16 cellular contexts compared by ENCODE assay signal in the genomic region with DNA sequence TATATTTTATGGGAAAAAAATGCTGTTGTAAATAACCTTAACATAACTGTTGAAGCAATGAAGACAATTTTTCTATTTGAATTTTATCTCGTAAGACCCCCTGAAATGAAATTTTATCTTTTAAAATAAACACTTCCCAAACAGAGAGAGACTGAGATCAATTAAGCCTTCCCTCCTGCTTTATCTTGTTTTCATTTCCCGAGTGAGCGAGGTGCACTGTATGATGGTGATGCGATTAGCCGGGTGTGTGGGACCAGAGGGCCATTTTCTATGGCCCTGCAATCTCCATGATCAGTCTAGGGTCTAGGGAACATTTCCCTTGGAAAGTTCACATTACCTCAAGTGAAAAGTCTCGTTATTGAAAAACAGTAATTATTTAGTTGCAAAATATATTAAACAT.
"Had no signal": no experiment of that assay in that cellular context is flagged by ENCODE, and none has a peak within 500 bp of the region (broad histone marks: within the 10 kb centered on the region; RNA-seq: fewer than 3 reads in every experiment).

No MANE protein-coding gene starts in this region.

- H3K36me3 Mint-ChIP-seq: stimulated activated effector memory CD8-positive, alpha-beta T cell treated with anti-CD3 and anti-CD28 coated beads, Interleukin-12 subunit alpha, Interleukin-12 subunit beta, amount 100 ng/mL, for 72 hours had no signal

- DNase-seq: activated CD4-positive, alpha-beta T cell treated with anti-CD3 and anti-CD28 coated beads for 36 hours; activated CD8-positive, alpha-beta memory T cell treated with anti-CD3 and anti-CD28 coated beads, Interleukin-2, amount 50 U/mL, for 48 hours; activated CD8-positive, alpha-beta T cell treated with anti-CD3 and anti-CD28 coated beads, Interleukin-2, amount 10 ng/mL, durations not matched to agents 7 days and 5 days; activated naive CD4-positive, alpha-beta T cell; activated naive CD8-positive, alpha-beta T cell treated with anti-CD3 and anti-CD28 coated beads, Interleukin-2, amount 50 U/mL, for 24 hours; effector CD4-positive, alpha-beta T cell; foreskin keratinocyte; pancreas; retina; T1000; WERI-Rb-1 had no signal

- H3K36me3 ChIP-seq: pancreas, tibial nerve, WERI-Rb-1 had no signal

- H3K4me3 ChIP-seq: pancreas, tibial nerve had no signal

- H3K27ac ChIP-seq: foreskin keratinocyte, pancreas, tibial nerve, WERI-Rb-1 had no signal

- H3K27ac Mint-ChIP-seq: activated CD4-positive, alpha-beta T cell treated with anti-CD3 and anti-CD28 coated beads for 36 hours; activated CD8-positive, alpha-beta T cell treated with anti-CD3 and anti-CD28 coated beads, Interleukin-2, amount 10 ng/mL, durations not matched to agents 7 days and 5 days; activated naive CD8-positive, alpha-beta T cell treated with anti-CD3 and anti-CD28 coated beads, Interleukin-2, amount 50 U/mL, for 24 hours; activated T-helper 1 cell treated with anti-CD3 and anti-CD28 coated beads, Interleukin-12 subunit alpha, Interleukin-12 subunit beta, Interleukin-2, Interleukin-4 antibody, amounts not matched to agents 30 ng/mL and 10 ng/mL and 1 ng/mL, durations not matched to agents 14 hours and 24 hours and 36 hours; stimulated activated effector memory CD8-positive, alpha-beta T cell treated with anti-CD3 and anti-CD28 coated beads, Interleukin-12 subunit alpha, Interleukin-12 subunit beta, amount 100 ng/mL, for 72 hours had no signal

- H3K9me3 ChIP-seq: pancreas, tibial nerve had no signal

- H3K27me3 Mint-ChIP-seq: activated CD4-positive, alpha-beta T cell treated with anti-CD3 and anti-CD28 coated beads for 36 hours; activated naive CD8-positive, alpha-beta T cell treated with anti-CD3 and anti-CD28 coated beads, Interleukin-2, amount 50 U/mL, for 24 hours had no signal

- H3K4me1 ChIP-seq: pancreas had no signal

- H3K9me3 Mint-ChIP-seq: activated T-helper 1 cell treated with anti-CD3 and anti-CD28 coated beads, Interleukin-12 subunit alpha, Interleukin-12 subunit beta, Interleukin-2, Interleukin-4 antibody, amounts not matched to agents 30 ng/mL and 10 ng/mL and 1 ng/mL, durations not matched to agents 14 hours and 24 hours and 36 hours had no signal

- H3K27me3 ChIP-seq: foreskin keratinocyte, tibial nerve had no signal

- ATAC-seq: activated CD4-positive, alpha-beta T cell treated with anti-CD3 and anti-CD28 coated beads for 36 hours; activated CD8-positive, alpha-beta T cell treated with anti-CD3 and anti-CD28 coated beads, Interleukin-2, amount 10 ng/mL, durations not matched to agents 7 days and 5 days; activated naive CD8-positive, alpha-beta T cell treated with anti-CD3 and anti-CD28 coated beads, Interleukin-2, amount 50 U/mL, for 24 hours; foreskin keratinocyte; pancreas; stimulated activated effector memory CD8-positive, alpha-beta T cell treated with anti-CD3 and anti-CD28 coated beads, Interleukin-12 subunit alpha, Interleukin-12 subunit beta, amount 100 ng/mL, for 72 hours had no signal

- H3K4me3 Mint-ChIP-seq: activated CD4-positive, alpha-beta T cell treated with anti-CD3 and anti-CD28 coated beads for 36 hours; activated CD8-positive, alpha-beta T cell treated with anti-CD3 and anti-CD28 coated beads, Interleukin-2, amount 10 ng/mL, durations not matched to agents 7 days and 5 days; activated naive CD8-positive, alpha-beta T cell treated with anti-CD3 and anti-CD28 coated beads, Interleukin-2, amount 50 U/mL, for 24 hours; activated T-helper 1 cell treated with anti-CD3 and anti-CD28 coated beads, Interleukin-12 subunit alpha, Interleukin-12 subunit beta, Interleukin-2, Interleukin-4 antibody, amounts not matched to agents 30 ng/mL and 10 ng/mL and 1 ng/mL, durations not matched to agents 14 hours and 24 hours and 36 hours; stimulated activated effector memory CD8-positive, alpha-beta T cell treated with anti-CD3 and anti-CD28 coated beads, Interleukin-12 subunit alpha, Interleukin-12 subunit beta, amount 100 ng/mL, for 72 hours had no signal

- H3K4me1 Mint-ChIP-seq: activated CD4-positive, alpha-beta T cell treated with anti-CD3 and anti-CD28 coated beads for 36 hours; activated naive CD8-positive, alpha-beta T cell treated with anti-CD3 and anti-CD28 coated beads, Interleukin-2, amount 50 U/mL, for 24 hours; stimulated activated effector memory CD8-positive, alpha-beta T cell treated with anti-CD3 and anti-CD28 coated beads, Interleukin-12 subunit alpha, Interleukin-12 subunit beta, amount 100 ng/mL, for 72 hours had no signal

- FAIRE-seq: endothelial cell of umbilical vein, islet of Langerhans, pancreas had no signal
